In genomic region chr15:85687329-85687728, GRCh38 we compare ENCODE assay signal across 14 cellular contexts.
A peak's percentile ranks its signal among the peaks of the same experiment; 100 is the strongest.
DNase-seq lines count a peak whose midpoint lies in the region; ATAC-seq, FAIRE-seq and TF ChIP-seq lines count a peak whose summit lies in the region.
"Had no signal": no experiment of that assay in that cellular context is flagged by ENCODE, and none has a peak within 500 bp of the region (broad histone marks: within the 10 kb centered on the region; RNA-seq: fewer than 3 reads in every experiment).

No MANE protein-coding gene starts in this region.

- H3K27ac ChIP-seq in spleen (peak overlapping the region in 7 of 8 donors; percentile 52 to 91 (median 87)), right lobe of liver (no peak overlapping the region)

- H3K36me3 ChIP-seq in spleen (peaks cover 0 to 65% (median 32%) of the 10 kb centered on the region in 6 donors), right lobe of liver (peaks cover 0 to 12% (median 9%) of the 10 kb centered on the region in 4 donors)

- H3K27me3 ChIP-seq in spleen (replicated peaks in 1 of 7) = no peaks in the 10 kb centered on the region
- no peaks in the 10 kb centered on the region for H3K27me3 ChIP-seq in right lobe of liver

- H3K4me1 ChIP-seq in spleen (peaks cover 32 to 64% (median 56%) of the 10 kb centered on the region in 6 donors), right lobe of liver (no peaks in the 10 kb centered on the region)

- H3K4me3 ChIP-seq in spleen (no peak overlapping the region), right lobe of liver (no peak overlapping the region)

- no peak for FAIRE-seq in D721Med (lab: Jason Lieb, UNC)
- FAIRE-seq: small intestine had no signal

- TF ChIP-seq CTCF in spleen (IDR thresholded peaks at IDR 0.05 in 8 of 11, conservative IDR thresholded peaks at IDR 0.05 in 3 of 11) (no peak), right lobe of liver (IDR thresholded peaks at IDR 0.05) (no peak), D721Med (IDR thresholded peaks at IDR 0.05; ENCODE audit: insufficient read depth, missing control alignments) (no peak)

- H3K36me3 Mint-ChIP-seq in activated T-cell treated with anti-CD3 and anti-CD28 coated beads, Interleukin-2, amount 50 U/mL, for 24 hours (ENCODE audit: low read depth) = peaks cover 71% of the 10 kb centered on the region
- H3K36me3 Mint-ChIP-seq in IgD-negative memory B cell = peaks cover 7% of the 10 kb centered on the region
- H3K36me3 Mint-ChIP-seq in activated T-helper 2 cell treated with anti-CD3 and anti-CD28 coated beads, Interferon-gamma antibody, Interleukin-2, Interleukin-4, amounts not matched to agents 10 μg/mL and 5 μg/mL and 100 μg/mL, durations not matched to agents 14 hours and 24 hours and 36 hours (ENCODE audit: low read depth) = peaks cover 52% of the 10 kb centered on the region

- H3K27me3 Mint-ChIP-seq in activated T-cell treated with anti-CD3 and anti-CD28 coated beads, Interleukin-2, amount 50 U/mL, for 24 hours = no peaks in the 10 kb centered on the region
- H3K27me3 Mint-ChIP-seq in IgD-negative memory B cell = no peaks in the 10 kb centered on the region
- H3K27me3 Mint-ChIP-seq in activated T-helper 2 cell treated with anti-CD3 and anti-CD28 coated beads, Interferon-gamma antibody, Interleukin-2, Interleukin-4, amounts not matched to agents 10 μg/mL and 5 μg/mL and 100 μg/mL, durations not matched to agents 14 hours and 24 hours and 36 hours (ENCODE audit: low read depth) = no peaks in the 10 kb centered on the region

- no peak for ATAC-seq in right lobe of liver
- ATAC-seq in HG03432 (IDR thresholded peaks at IDR 0.05; ENCODE audit: unreplicated experiment) = no peak

- peak overlapping the region; percentile 93 for H3K27ac Mint-ChIP-seq in activated T-cell treated with anti-CD3 and anti-CD28 coated beads, Interleukin-2, amount 50 U/mL, for 24 hours
- H3K27ac Mint-ChIP-seq in IgD-negative memory B cell = peak overlapping the region; percentile 76 to 90 (median 87)
- peak overlapping the region; percentile 87 for H3K27ac Mint-ChIP-seq in activated T-helper 2 cell treated with anti-CD3 and anti-CD28 coated beads, Interferon-gamma antibody, Interleukin-2, Interleukin-4, amounts not matched to agents 10 μg/mL and 5 μg/mL and 100 μg/mL, durations not matched to agents 14 hours and 24 hours and 36 hours

- H3K4me3 Mint-ChIP-seq in activated T-cell treated with anti-CD3 and anti-CD28 coated beads, Interleukin-2, amount 50 U/mL, for 24 hours = no peak overlapping the region
- peak overlapping the region in 3 of 4 donors; percentile 67 to 76 (median 75) for H3K4me3 Mint-ChIP-seq in IgD-negative memory B cell
- H3K4me3 Mint-ChIP-seq in activated T-helper 2 cell treated with anti-CD3 and anti-CD28 coated beads, Interferon-gamma antibody, Interleukin-2, Interleukin-4, amounts not matched to agents 10 μg/mL and 5 μg/mL and 100 μg/mL, durations not matched to agents 14 hours and 24 hours and 36 hours (ENCODE audit: low read depth) = peak overlapping the region; percentile 45

- H3K9me3 Mint-ChIP-seq in activated T-cell treated with anti-CD3 and anti-CD28 coated beads, Interleukin-2, amount 50 U/mL, for 24 hours = no peaks in the 10 kb centered on the region
- no peaks in the 10 kb centered on the region for H3K9me3 Mint-ChIP-seq in IgD-negative memory B cell
- no peaks in the 10 kb centered on the region for H3K9me3 Mint-ChIP-seq in activated T-helper 2 cell treated with anti-CD3 and anti-CD28 coated beads, Interferon-gamma antibody, Interleukin-2, Interleukin-4, amounts not matched to agents 10 μg/mL and 5 μg/mL and 100 μg/mL, durations not matched to agents 14 hours and 24 hours and 36 hours

- peaks cover 59% of the 10 kb centered on the region for H3K4me1 Mint-ChIP-seq in activated T-cell treated with anti-CD3 and anti-CD28 coated beads, Interleukin-2, amount 50 U/mL, for 24 hours (ENCODE audit: low read depth)
- peaks cover 38 to 46% (median 44%) of the 10 kb centered on the region in 3 donors for H3K4me1 Mint-ChIP-seq in IgD-negative memory B cell
- H3K4me1 Mint-ChIP-seq in activated T-helper 2 cell treated with anti-CD3 and anti-CD28 coated beads, Interferon-gamma antibody, Interleukin-2, Interleukin-4, amounts not matched to agents 10 μg/mL and 5 μg/mL and 100 μg/mL, durations not matched to agents 14 hours and 24 hours and 36 hours (ENCODE audit: low read depth) = peaks cover 58% of the 10 kb centered on the region

- intact Hi-C loops in activated T-helper 2 cell treated with anti-CD3 and anti-CD28 coated beads, Interferon-gamma antibody, Interleukin-2, Interleukin-4, amounts not matched to agents 10 μg/mL and 5 μg/mL and 100 μg/mL, durations not matched to agents 14 hours and 24 hours and 36 hours (cut with micrococcal nuclease) = loop anchor here (5.0 kb wide), 1 partner anchor 70 kb away; no protein-coding TSS in a partner anchor
- intact Hi-C loops in spleen (cut with DNase I; ENCODE audit: low total_unique reads) = no loop called here
- intact Hi-C loops in right lobe of liver (cut with DNase I) = no loop called here

- TF ChIP-seq POLR2A in spleen (IDR thresholded peaks at IDR 0.05) (no peak), right lobe of liver (IDR thresholded peaks at IDR 0.05) (no peak)

- 55 to 66% (median 58%) methylated on average over 2 of the region's 2 CpGs for whole genome bisulfite sequencing in spleen, 5 donors
- WGBS in right lobe of liver (ENCODE audit: insufficient coverage, low coverage, low lambda C conversion rate, missing lambda C conversion rate) = 74% methylated on average over 2 of the region's 2 CpGs

- H3K9me3 ChIP-seq in spleen (no peaks in the 10 kb centered on the region), right lobe of liver (no peaks in the 10 kb centered on the region)

- no peak for DNase-seq in activated T-cell treated with anti-CD3 and anti-CD28 coated beads, Interleukin-2, amount 50 U/mL, for 24 hours
- DNase-seq in activated T-cell treated with anti-CD3 and anti-CD28 coated beads, Interleukin-2, amount 50 U/mL, for 48 hours = no peak
- DNase-seq in activated T-helper 2 cell treated with anti-CD3 and anti-CD28 coated beads, Interferon-gamma antibody, Interleukin-2, Interleukin-4, amounts not matched to agents 10 μg/mL and 5 μg/mL and 100 μg/mL, durations not matched to agents 14 hours and 24 hours and 36 hours (ENCODE audit: low spot score) = no peak
- no peak for DNase-seq in spleen
- DNase-seq in right lobe of liver = no peak
- no peak for DNase-seq in D721Med (ENCODE audit: insufficient read length, low spot score)
- DNase-seq: activated CD8-positive, alpha-beta memory T cell treated with anti-CD3 and anti-CD28 coated beads, Interleukin-2, amount 50 U/mL, for 48 hours; DMS79; NCI-H1105 treated with DMSO at 0.1 percent for 48 hours; small intestine; T1000; trophoblast cell had no signal

Comparison
In these comparisons a context has a peak if more than half of its experiments do, and no peak if none do; other contexts are left out.
1. H3K27ac ChIP-seq: peak in spleen (7 of 8); none in right lobe of liver (0 of 3).
2. Peak in every context shown above with its lines, with median percentiles within 50 percentile points of each other: H3K27ac Mint-ChIP-seq.